In the genomic region with DNA sequence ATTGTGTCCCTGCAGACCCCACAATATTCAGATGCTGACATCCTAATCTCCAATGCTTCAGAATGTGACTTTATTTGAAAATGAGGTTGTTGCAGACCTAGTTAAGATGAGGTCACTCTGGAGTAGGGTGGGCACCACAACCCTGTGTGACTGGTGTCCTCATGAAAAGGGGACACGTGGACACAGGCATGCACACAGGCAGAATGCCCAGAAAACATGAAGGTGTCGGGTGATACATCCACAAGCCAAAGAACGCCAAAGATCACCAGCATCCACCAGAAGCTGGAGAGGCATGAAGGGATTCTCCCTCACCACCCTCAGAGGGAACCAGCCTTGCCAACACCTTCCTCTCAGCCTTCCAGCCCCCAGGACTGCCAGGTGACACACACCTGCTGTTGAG, we compare ENCODE assay signal across 21 cellular contexts.
"Had no signal": no experiment of that assay in that cellular context is flagged by ENCODE, and none has a peak within 500 bp of the region (broad histone marks: within the 10 kb centered on the region; RNA-seq: fewer than 3 reads in every experiment).

No MANE protein-coding gene starts in this region.

- H3K27ac ChIP-seq: dorsolateral prefrontal cortex, left lung, pancreas, right lobe of liver, thoracic aorta had no signal

- H3K4me3 ChIP-seq: dorsolateral prefrontal cortex, left lung, lung, pancreas, right lobe of liver, thoracic aorta had no signal

- ATAC-seq: left lung; pancreas; right lobe of liver; stimulated activated effector memory CD8-positive, alpha-beta T cell treated with anti-CD3 and anti-CD28 coated beads, Interleukin-12 subunit alpha, Interleukin-12 subunit beta, amount 100 ng/mL, for 72 hours; stimulated activated naive CD8-positive, alpha-beta T cell treated with anti-CD3 and anti-CD28 coated beads, Interleukin-15, amount 100 ng/mL, for 72 hours had no signal

- H3K9me3 Mint-ChIP-seq: nephron; stimulated activated effector memory CD8-positive, alpha-beta T cell treated with anti-CD3 and anti-CD28 coated beads, Interleukin-12 subunit alpha, Interleukin-12 subunit beta, amount 100 ng/mL, for 72 hours; stimulated activated naive CD8-positive, alpha-beta T cell treated with anti-CD3 and anti-CD28 coated beads, Interleukin-15, amount 100 ng/mL, for 72 hours had no signal

- H3K4me1 Mint-ChIP-seq: stimulated activated effector memory CD8-positive, alpha-beta T cell treated with anti-CD3 and anti-CD28 coated beads, Interleukin-12 subunit alpha, Interleukin-12 subunit beta, amount 100 ng/mL, for 72 hours had no signal

- H3K27me3 ChIP-seq: left lung, pancreas, right lobe of liver had no signal

- H3K27ac Mint-ChIP-seq: nephron; progenitor cell of endocrine pancreas; stimulated activated effector memory CD8-positive, alpha-beta T cell treated with anti-CD3 and anti-CD28 coated beads, Interleukin-12 subunit alpha, Interleukin-12 subunit beta, amount 100 ng/mL, for 72 hours had no signal

- DNase-seq: cortex of kidney; dorsolateral prefrontal cortex; effector CD8-positive, alpha-beta T cell; foreskin melanocyte; head of caudate nucleus; hypothalamus; left lung; mesenchymal stem cell; midbrain; occipital lobe; pancreas; right lobe of liver; stimulated activated CD4-positive, alpha-beta T cell treated with anti-CD3 and anti-CD28 coated beads, Interleukin-4, amount 100 ng/mL, for 1 hour; stimulated activated CD8-positive, alpha-beta memory T cell treated with anti-CD3 and anti-CD28 coated beads, Interleukin-4, amount 100 ng/mL, for 48 hours; stimulated activated naive CD8-positive, alpha-beta T cell treated with anti-CD3 and anti-CD28 coated beads, Interleukin-15, amount 100 ng/mL, for 72 hours; trophoblast cell had no signal

- H3K36me3 ChIP-seq: left lung, pancreas, right lobe of liver, thoracic aorta had no signal

- H3K4me3 Mint-ChIP-seq: nephron; stimulated activated effector memory CD8-positive, alpha-beta T cell treated with anti-CD3 and anti-CD28 coated beads, Interleukin-12 subunit alpha, Interleukin-12 subunit beta, amount 100 ng/mL, for 72 hours; stimulated activated naive CD8-positive, alpha-beta T cell treated with anti-CD3 and anti-CD28 coated beads, Interleukin-15, amount 100 ng/mL, for 72 hours had no signal

- H3K36me3 Mint-ChIP-seq: stimulated activated effector memory CD8-positive, alpha-beta T cell treated with anti-CD3 and anti-CD28 coated beads, Interleukin-12 subunit alpha, Interleukin-12 subunit beta, amount 100 ng/mL, for 72 hours had no signal

- H3K9me3 ChIP-seq: left lung, pancreas, right lobe of liver, thoracic aorta had no signal
